10 cellular contexts compared by ENCODE assay signal in genomic region chr6:113645576-113645970, GRCh38.
DNase-seq lines count a peak whose midpoint lies in the region; ATAC-seq and TF ChIP-seq lines count a peak whose summit lies in the region.
"Had no signal": no experiment of that assay in that cellular context is flagged by ENCODE, and none has a peak within 500 bp of the region (broad histone marks: within the 10 kb centered on the region; RNA-seq: fewer than 3 reads in every experiment).

No MANE protein-coding gene starts in this region.

- H3K9ac ChIP-seq in colonic mucosa (ENCODE audit: low read depth in 2 of 2, low read length in 2 of 2): peak overlapping the region in 1 of 2 donors; percentile 46

- peaks cover 43% of the 10 kb centered on the region for H3K4me1 Mint-ChIP-seq in osteocyte (ENCODE audit: unreplicated experiment)
- H3K4me1 Mint-ChIP-seq: central memory CD8-positive, alpha-beta T cell had no signal

- H3K36me3 Mint-ChIP-seq in osteocyte (ENCODE audit: unreplicated experiment): no peaks in the 10 kb centered on the region

- ATAC-seq in HG02852 (IDR thresholded peaks at IDR 0.05; ENCODE audit: unreplicated experiment): no peak

- no peaks in the 10 kb centered on the region for H3K4me1 ChIP-seq in colonic mucosa

- no peaks in the 10 kb centered on the region for H3K9me3 Mint-ChIP-seq in osteocyte (ENCODE audit: unreplicated experiment)
- H3K9me3 Mint-ChIP-seq: central memory CD8-positive, alpha-beta T cell had no signal

- TF ChIP-seq CTCF in BJ (IDR thresholded peaks at IDR 0.05; ENCODE audit: insufficient read depth, low read depth, low read length): no peak
- TF ChIP-seq CTCF in colonic mucosa (IDR thresholded peaks at IDR 0.05): no peak
- no peak for TF ChIP-seq CTCF in osteocyte (IDR thresholded peaks at IDR 0.05)

- H3K27me3 ChIP-seq in BJ (ENCODE audit: control insufficient read depth, insufficient read depth, low read length): no peaks in the 10 kb centered on the region
- no peaks in the 10 kb centered on the region for H3K27me3 ChIP-seq in colonic mucosa

- no peak overlapping the region for H3K4me3 Mint-ChIP-seq in osteocyte (ENCODE audit: unreplicated experiment)
- H3K4me3 Mint-ChIP-seq: central memory CD8-positive, alpha-beta T cell had no signal

- DNase-seq in BJ (ENCODE audit: low read depth) (peak; percentile 99), LoVo (ENCODE audit: low spot score) (peak; percentile 68), colonic mucosa (peak; percentile 77), osteocyte (ENCODE audit: extremely low spot score, unreplicated experiment) (no peak), NCI-H82 treated with DMSO at 0.1 percent for 48 hours (lab: John Stamatoyannopoulos, UW; ENCODE audit: unreplicated experiment) (no peak), superior temporal gyrus (ENCODE audit: extremely low spot score) (no peak)
- DNase-seq in stimulated activated CD8-positive, alpha-beta memory T cell treated with anti-CD3 and anti-CD28 coated beads, Interleukin-4, amount 100 ng/mL, for 48 hours: no peak
- DNase-seq: DMS 273 treated with DMSO at 0.1 percent for 48 hours had no signal

- no peaks in the 10 kb centered on the region for H3K9me3 ChIP-seq in colonic mucosa

- intact Hi-C loops in colonic mucosa (cut with DNase I): no loop called here

- no peaks in the 10 kb centered on the region for H3K36me3 ChIP-seq in BJ (ENCODE audit: control insufficient read depth, insufficient read depth, low read length)
- no peaks in the 10 kb centered on the region for H3K36me3 ChIP-seq in colonic mucosa

- POLR2A ChIA-PET in BJ (lab: Charles Lee): interaction anchor here (0.7 kb wide), 2 partner anchors 259 to 286 kb away, joined by 3 to 4 read pairs; no protein-coding TSS in a partner anchor

- CTCF ChIA-PET in BJ (lab: Yijun Ruan, JAX): interaction anchor here (0.7 to 1.0 kb wide), 3 partner anchors 14 to 1298 kb away, joined by 3 to 5 read pairs (median 4); no protein-coding TSS in a partner anchor

- H3K27me3 Mint-ChIP-seq in osteocyte (ENCODE audit: unreplicated experiment): no peaks in the 10 kb centered on the region

- peak overlapping the region; percentile 70 for H3K27ac Mint-ChIP-seq in osteocyte (ENCODE audit: unreplicated experiment)

- H3K4me3 ChIP-seq in BJ (ENCODE audit: low read depth, low read length): no peak overlapping the region
- H3K4me3 ChIP-seq in colonic mucosa: no peak overlapping the region

- peak overlapping the region; percentile 72 for H3K27ac ChIP-seq in colonic mucosa

Comparison
In these comparisons a context has a peak if more than half of its experiments do, and no peak if none do; other contexts are left out.
1. DNase-seq: peak in BJ (single experiment), LoVo (single experiment) and colonic mucosa (single experiment); none in osteocyte (single experiment), NCI-H82 treated with DMSO at 0.1 percent for 48 hours (single experiment), superior temporal gyrus (single experiment) and stimulated activated CD8-positive, alpha-beta memory T cell treated with anti-CD3 and anti-CD28 coated beads, Interleukin-4, amount 100 ng/mL, for 48 hours (single experiment).